ENCODE assay signal across 1 cellular context in genomic region chr16:66521951-66522771, GRCh38.
A peak's percentile ranks its signal among the peaks of the same experiment; 100 is the strongest.
TF ChIP-seq lines count a peak whose summit lies in the region.

No MANE protein-coding gene starts in this region.

TF ChIP-seq in K562, 482 proteins besides CTCF, POLR2A, EP300 and RAD21 (continues in another document):
- TF ChIP-seq TAF15 (IDR thresholded peaks at IDR 0.05; ENCODE audit: low read depth, low read length) (no peak), MYNN (IDR thresholded peaks at IDR 0.05) (0 out of 2 replicates have a peak, but pooled peaks have one; percentile 45), MYNN (CRISPR knock-in tag; IDR thresholded peaks at IDR 0.05) (no peak), E2F6 (IDR thresholded peaks at IDR 0.05; ENCODE audit: borderline replicate concordance in 1 of 2, extremely low read depth in 1 of 2, insufficient read depth in 1 of 2, insufficient read length in 1 of 2, low read depth in 1 of 2, low read length in 1 of 2, poor library complexity in 1 of 2, severe bottlenecking in 1 of 2) (peak in 1 of 2 experiments; percentile 24), NRF1 (conservative IDR thresholded peaks at IDR 0.05 in 1 of 2, IDR thresholded peaks at IDR 0.05 in 1 of 2) (peak; percentile 19 to 30; a peak in 1 of 4 replicates), ZEB2 (IDR thresholded peaks at IDR 0.05) (peak; percentile 69; the same call in 1 of the 2 replicates), CREM (IDR thresholded peaks at IDR 0.05; ENCODE audit: low read depth) (no peak), BCL6 (CRISPR knock-in tag; IDR thresholded peaks at IDR 0.05) (no peak), ARNT (IDR thresholded peaks at IDR 0.05) (no peak), TARDBP (IDR thresholded peaks at IDR 0.05) (no peak), DPF2 (IDR thresholded peaks at IDR 0.05) (peak; percentile 53; the same call in 1 of the 2 replicates), CLOCK (CRISPR knock-in tag; IDR thresholded peaks at IDR 0.05; ENCODE audit: borderline replicate concordance) (no peak), ZNF785 (CRISPR knock-in tag; IDR thresholded peaks at IDR 0.05) (no peak), SMAD4 (CRISPR knock-in tag; conservative IDR thresholded peaks at IDR 0.05) (peak; percentile 81), USF2 (CRISPR knock-in tag; IDR thresholded peaks at IDR 0.05) (0 out of 2 replicates have a peak, but pooled peaks have one; percentile 21), CREB3L1 (IDR thresholded peaks at IDR 0.05; ENCODE audit: borderline replicate concordance, low read depth) (no peak), ZNF277 (CRISPR knock-in tag; IDR thresholded peaks at IDR 0.05; ENCODE audit: borderline replicate concordance) (no peak), FOS (IDR thresholded peaks at IDR 0.05; ENCODE audit: extremely low read depth, insufficient read length) (peak; percentile 33), ZNF395 (CRISPR knock-in tag; IDR thresholded peaks at IDR 0.05) (0 out of 2 replicates have a peak, but pooled peaks have one; percentile 77), ATF7 (IDR thresholded peaks at IDR 0.05) (peak; percentile 34; the same call in 1 of the 2 replicates), ERF (CRISPR knock-in tag; IDR thresholded peaks at IDR 0.05) (no peak), MTA2 (IDR thresholded peaks at IDR 0.05; ENCODE audit: low read depth) (no peak), CBFA2T3 (IDR thresholded peaks at IDR 0.05) (peak; percentile 43; the same call in 1 of the 2 replicates), ZNF589 (CRISPR knock-in tag; IDR thresholded peaks at IDR 0.05; ENCODE audit: low read depth) (peak; percentile 29; the same call in 1 of the 2 replicates), CEBPZ (IDR thresholded peaks at IDR 0.05; ENCODE audit: borderline replicate concordance, low read depth, low read length) (no peak), EWSR1 (IDR thresholded peaks at IDR 0.05; ENCODE audit: borderline replicate concordance, low read depth, partially characterized antibody) (no peak), ZNF143 (CRISPR knock-in tag; IDR thresholded peaks at IDR 0.05) (no peak), MLLT1 (IDR thresholded peaks at IDR 0.05) (peak in 1 of 2 experiments; percentile 72; a peak in 2 of 4 replicates), EGR1 (conservative IDR thresholded peaks at IDR 0.05) (peak; percentile 34; the same call in 1 of the 2 replicates), CBFA2T2 (conservative IDR thresholded peaks at IDR 0.05) (no peak), JUND (IDR thresholded peaks at IDR 0.05; ENCODE audit: borderline replicate concordance, low read depth, low read length) (peak; percentile 84), JUND (tag; IDR thresholded peaks at IDR 0.05; ENCODE audit: borderline replicate concordance, low read depth, low read length) (peak; percentile 66; the same call in 1 of the 3 replicates), CTBP1 (IDR thresholded peaks at IDR 0.05; ENCODE audit: borderline replicate concordance) (peak; percentile 48; the same call in 1 of the 2 replicates), MAFK (IDR thresholded peaks at IDR 0.05; ENCODE audit: low read length) (peak; percentile 14; the same call in 1 of the 2 replicates), CREB5 (CRISPR knock-in tag; IDR thresholded peaks at IDR 0.05) (no peak), ZNF644 (tag; IDR thresholded peaks at IDR 0.05; ENCODE audit: low read depth) (no peak), NFE2 (IDR thresholded peaks at IDR 0.05; ENCODE audit: low read depth) (peak; percentile 63), NEUROD1 (IDR thresholded peaks at IDR 0.05; ENCODE audit: borderline replicate concordance, low read depth, low read length, partially characterized antibody) (peak; percentile 36), RNF219 (CRISPR knock-in tag; IDR thresholded peaks at IDR 0.05) (no peak), CBX3 (IDR thresholded peaks at IDR 0.05; ENCODE audit: borderline replicate concordance in 1 of 2, low read length in 2 of 2) (no peak), TFAP4 (CRISPR knock-in tag; IDR thresholded peaks at IDR 0.05; ENCODE audit: borderline replicate concordance) (peak; percentile 60; the same call in 1 of the 2 replicates)
